In genomic region chr1:232579958-232580705, GRCh38 we compare ENCODE assay signal across 15 cellular contexts. TPM values are rescaled to one million over a fixed set of nuclear protein-coding genes. Genes with fewer than 3 reads are reported as not detected.
A peak's percentile ranks its signal among the peaks of the same experiment; 100 is the strongest.
DNase-seq lines count a peak whose midpoint lies in the region; ATAC-seq, FAIRE-seq and TF ChIP-seq lines count a peak whose summit lies in the region.
"Had no signal": no experiment of that assay in that cellular context is flagged by ENCODE, and none has a peak within 500 bp of the region (broad histone marks: within the 10 kb centered on the region; RNA-seq: fewer than 3 reads in every experiment).

No MANE protein-coding gene starts in this region.

- H3K27me3 ChIP-seq in DND-41 (ENCODE audit: insufficient read depth, low read length, poor library complexity): no peaks in the 10 kb centered on the region
- no peaks in the 10 kb centered on the region for H3K27me3 ChIP-seq in bronchial epithelial cell (ENCODE audit: control insufficient read depth, insufficient read depth, low read length)
- no peaks in the 10 kb centered on the region for H3K27me3 ChIP-seq in neutrophil
- H3K27me3 ChIP-seq in ascending aorta: no peaks in the 10 kb centered on the region
- no peaks in the 10 kb centered on the region for H3K27me3 ChIP-seq in naive thymus-derived CD4-positive, alpha-beta T cell (ENCODE audit: control insufficient read depth in 2 of 2, insufficient read depth in 2 of 2, low read length in 2 of 2)
- H3K27me3 ChIP-seq: suprapubic skin had no signal

- POLR2A ChIA-PET in naive thymus-derived CD4-positive, alpha-beta T cell (lab: Charles Lee): no interaction called here

- H3K79me2 ChIP-seq in DND-41 (ENCODE audit: insufficient read depth, low read length): peaks cover 23% of the 10 kb centered on the region

- H3K9me3 ChIP-seq in DND-41 (ENCODE audit: insufficient read depth, low read length, severe bottlenecking) (no peaks in the 10 kb centered on the region), KOPT-K1 (ENCODE audit: insufficient read depth, low read length, poor library complexity, severe bottlenecking) (no peaks in the 10 kb centered on the region), neutrophil (no peaks in the 10 kb centered on the region), ascending aorta (no peaks in the 10 kb centered on the region)
- H3K9me3 ChIP-seq in naive thymus-derived CD4-positive, alpha-beta T cell (ENCODE audit: control insufficient read depth in 2 of 3, low read length in 3 of 3): no peaks in the 10 kb centered on the region
- H3K9me3 ChIP-seq: suprapubic skin had no signal

- ATAC-seq in DND-41 (ENCODE audit: insufficient read depth, low read depth) (no peak), HG03097 (IDR thresholded peaks at IDR 0.05; ENCODE audit: low FRiP score, unreplicated experiment) (no peak)
- ATAC-seq in naive thymus-derived CD4-positive, alpha-beta T cell: no peak
- ATAC-seq: activated CD4-positive, CD25-positive, alpha-beta regulatory T cell treated with anti-CD3 and anti-CD28 coated beads, Interleukin-2, amount 50 U/mL, for 24 hours; SK-N-SH treated with all-trans-retinoic acid at 6 μM for 48 hours had no signal

- H3K9me3 Mint-ChIP-seq in naive thymus-derived CD4-positive, alpha-beta T cell: peaks cover 0 to 11% (median 0%) of the 10 kb centered on the region in 11 donors
- H3K9me3 Mint-ChIP-seq: naive B cell had no signal

- peak overlapping the region in 3 of 10 donors; percentile 71 to 79 (median 74) for H3K4me3 Mint-ChIP-seq in naive thymus-derived CD4-positive, alpha-beta T cell
- H3K4me3 Mint-ChIP-seq: naive B cell had no signal

- intact Hi-C loops in ascending aorta (cut with DNase I): no loop called here
- intact Hi-C loops in naive thymus-derived CD4-positive, alpha-beta T cell (cut with micrococcal nuclease): loop anchor here in 1 of 2 donors (1.0 kb wide), 1 partner anchor 17 kb away; no protein-coding TSS in a partner anchor

- no peaks in the 10 kb centered on the region for H4K20me1 ChIP-seq in DND-41 (ENCODE audit: insufficient read depth, low read length)

- H3K27ac ChIP-seq in DND-41 (ENCODE audit: low read length) (peak overlapping the region; percentile 92), KOPT-K1 (ENCODE audit: low read depth, low read length, poor library complexity, severe bottlenecking) (peak overlapping the region; percentile 64), neutrophil (peak overlapping the region; percentile 90), ascending aorta (no peak overlapping the region)
- no peak overlapping the region for H3K27ac ChIP-seq in naive thymus-derived CD4-positive, alpha-beta T cell (ENCODE audit: low read depth, low read length)
- H3K27ac ChIP-seq: coronary artery, suprapubic skin had no signal

- peak overlapping the region in 1 of 2 experiments; percentile 50; a peak in 2 of 4 replicates for H3K4me3 ChIP-seq in DND-41 (ENCODE audit: low read depth in 1 of 2, low read length in 2 of 2)
- H3K4me3 ChIP-seq in bronchial epithelial cell (ENCODE audit: low read depth, low read length): no peak overlapping the region
- H3K4me3 ChIP-seq in neutrophil (ENCODE audit: low read depth in 1 of 2, low read length in 1 of 2): peak overlapping the region; percentile 37 to 42
- no peak overlapping the region for H3K4me3 ChIP-seq in ascending aorta
- no peak overlapping the region for H3K4me3 ChIP-seq in naive thymus-derived CD4-positive, alpha-beta T cell (ENCODE audit: low read length)
- H3K4me3 ChIP-seq: coronary artery, suprapubic skin had no signal

- peaks cover 0 to 23% (median 0%) of the 10 kb centered on the region in 5 donors for H3K36me3 Mint-ChIP-seq in naive thymus-derived CD4-positive, alpha-beta T cell
- H3K36me3 Mint-ChIP-seq: IgD-negative memory B cell, naive B cell had no signal

- H3K27ac Mint-ChIP-seq in naive thymus-derived CD4-positive, alpha-beta T cell: peak overlapping the region in 4 of 9 donors; percentile 16 to 90 (median 56)
- H3K27ac Mint-ChIP-seq: naive B cell had no signal

- H2AFZ ChIP-seq in DND-41 (ENCODE audit: low read depth, low read length): peak overlapping the region; percentile 58

- DNase-seq in DND-41 (no peak), bronchial epithelial cell (ENCODE audit: low read depth) (peak; percentile 79), ascending aorta (ENCODE audit: low spot score in 2 of 2) (no peak)
- no peak for DNase-seq in naive thymus-derived CD4-positive, alpha-beta T cell
- DNase-seq: naive B cell, NCI-H82 had no signal

- H3K4me1 ChIP-seq in DND-41 (ENCODE audit: insufficient read depth, low read length): peaks cover 58% of the 10 kb centered on the region
- H3K4me1 ChIP-seq in neutrophil (ENCODE audit: control insufficient read depth in 1 of 2, insufficient read depth in 1 of 2, low read depth in 1 of 2, low read length in 1 of 2): peaks cover 53 to 56% of the 10 kb centered on the region in 2 experiments
- H3K4me1 ChIP-seq in ascending aorta: no peaks in the 10 kb centered on the region
- H3K4me1 ChIP-seq in naive thymus-derived CD4-positive, alpha-beta T cell (ENCODE audit: control insufficient read depth in 2 of 2, insufficient read depth in 2 of 2, low read length in 2 of 2): peaks cover 21 to 27% of the 10 kb centered on the region in 2 donors

- H3K4me1 Mint-ChIP-seq in naive thymus-derived CD4-positive, alpha-beta T cell: peaks cover 19 to 54% (median 29%) of the 10 kb centered on the region in 7 donors

- H3K27me3 Mint-ChIP-seq in naive thymus-derived CD4-positive, alpha-beta T cell: peaks cover 0 to 5% (median 2%) of the 10 kb centered on the region in 5 donors
- H3K27me3 Mint-ChIP-seq: naive B cell had no signal

- H3K4me2 ChIP-seq in DND-41 (ENCODE audit: insufficient read depth, low read length): peak overlapping the region; percentile 77

- H3K36me3 ChIP-seq in DND-41 (ENCODE audit: insufficient read depth, low read length) (no peaks in the 10 kb centered on the region), KOPT-K1 (ENCODE audit: insufficient read depth, low read length) (no peaks in the 10 kb centered on the region), bronchial epithelial cell (ENCODE audit: control insufficient read depth, insufficient read depth, low read length) (no peaks in the 10 kb centered on the region), neutrophil (no peaks in the 10 kb centered on the region), ascending aorta (no peaks in the 10 kb centered on the region)
- H3K36me3 ChIP-seq in naive thymus-derived CD4-positive, alpha-beta T cell (ENCODE audit: control insufficient read depth in 2 of 3, insufficient read depth in 3 of 3, low read length in 3 of 3): no peaks in the 10 kb centered on the region
- H3K36me3 ChIP-seq: suprapubic skin had no signal

- CTCF ChIA-PET in naive thymus-derived CD4-positive, alpha-beta T cell (lab: Charles Lee): interaction anchor here (1.1 to 1.2 kb wide), 2 partner anchors 47 to 183 kb away, joined by 3 read pairs; no protein-coding TSS in a partner anchor

- H3K9ac ChIP-seq in DND-41 (ENCODE audit: low read depth, low read length): peak overlapping the region; percentile 58

- TF ChIP-seq CTCF in DND-41 (IDR thresholded peaks at IDR 0.05; ENCODE audit: borderline replicate concordance, extremely low read depth, low read length, poor library complexity, severe bottlenecking): no peak
- no peak for TF ChIP-seq CTCF in bronchial epithelial cell (IDR thresholded peaks at IDR 0.05; ENCODE audit: insufficient read depth, low read length, severe bottlenecking)
- no peak for TF ChIP-seq CTCF in neutrophil (IDR thresholded peaks at IDR 0.05)
- TF ChIP-seq CTCF in ascending aorta (IDR thresholded peaks at IDR 0.05): no peak

- peak; percentile 97 for FAIRE-seq in bronchial epithelial cell (lab: Jason Lieb, UNC)
- FAIRE-seq: islet of Langerhans had no signal

RNA-seq across cellular contexts. Expression of gene SIPA1L2, which starts 49.8 kb away (rescaled TPM):
- 16.6 and 35.7 TPM in 2 replicates for total RNA-seq in bronchial epithelial cell
- total RNA-seq in ascending aorta: 18.1 TPM
- total RNA-seq in naive thymus-derived CD4-positive, alpha-beta T cell: 1 to 10 TPM in 1 of 5 experiments, under 1 TPM in 4; 0.27 to 4.9 (median 0.69) TPM
- under 1 TPM in 1 of 2 donors, not detected in 1; 0.08 TPM for polyA plus RNA-seq in naive thymus-derived CD4-positive, alpha-beta T cell
- polyA plus RNA-seq: IgD-negative memory B cell had no signal

Comparison
In these comparisons a context has a peak if more than half of its experiments do, and no peak if none do; other contexts are left out.
1. H3K27ac ChIP-seq: peak in DND-41 (single experiment), KOPT-K1 (single experiment) and neutrophil (single experiment); none in ascending aorta (0 of 2) and naive thymus-derived CD4-positive, alpha-beta T cell (single experiment).
2. H3K4me3 ChIP-seq: peak in neutrophil (2 of 2); none in bronchial epithelial cell (single experiment), ascending aorta (0 of 2) and naive thymus-derived CD4-positive, alpha-beta T cell (single experiment).